Comparison of ENCODE assay signal across 18 cellular contexts in genomic region chr11:73345481-73346147, GRCh38. TPM values are rescaled to one million over a fixed set of nuclear protein-coding genes. Genes with fewer than 3 reads are reported as not detected.
DNase-seq lines count a peak whose midpoint lies in the region; ATAC-seq, FAIRE-seq and TF ChIP-seq lines count a peak whose summit lies in the region.
"Had no signal": no experiment of that assay in that cellular context is flagged by ENCODE, and none has a peak within 500 bp of the region (broad histone marks: within the 10 kb centered on the region; RNA-seq: fewer than 3 reads in every experiment).

No MANE protein-coding gene starts in this region.

- peak overlapping the region in 1 of 2 experiments; percentile 27 for H3K14ac ChIP-seq in mesenchymal stem cell (ENCODE audit: low read length in 2 of 2)

- POLR2A ChIA-PET in MCF 10A (lab: Yijun Ruan, JAX) = interaction anchor here (0.6 kb wide), 1 partner anchor 18 kb away, joined by 3 read pairs; no protein-coding TSS in a partner anchor
- POLR2A ChIA-PET in K562 (lab: Yijun Ruan, JAX) = no interaction called here

- no peak overlapping the region for H3K4ac ChIP-seq in mesenchymal stem cell (ENCODE audit: low read depth in 1 of 2, low read length in 2 of 2)

- no peak for TF ChIP-seq EP300 in K562 (IDR thresholded peaks at IDR 0.05; ENCODE audit: low read length)

- H3K36me3 ChIP-seq in mammary epithelial cell (ENCODE audit: insufficient read depth, low read length) (peaks cover 2% of the 10 kb centered on the region), K562 (ENCODE audit: control insufficient read depth, insufficient read depth, low read length) (no peaks in the 10 kb centered on the region), mesenchymal stem cell (ENCODE audit: control insufficient read depth in 1 of 2, insufficient read depth in 2 of 2, low read depth in 1 of 2, low read length in 2 of 2) (peaks cover 32 to 68% of the 10 kb centered on the region in 2 experiments), MM.1S (replicated peaks; ENCODE audit: insufficient read depth, low read length) (no peaks in the 10 kb centered on the region)
- H3K36me3 ChIP-seq: BLaER1 treated with 17β-estradiol and CSF1 and Interleukin-3, amounts not matched to agents 10 nM and 100 nM had no signal

- no peaks in the 10 kb centered on the region for H3K9me3 Mint-ChIP-seq in MCF 10A (ENCODE audit: unreplicated experiment)
- no peaks in the 10 kb centered on the region for H3K9me3 Mint-ChIP-seq in stimulated activated effector memory CD8-positive, alpha-beta T cell treated with anti-CD3 and anti-CD28 coated beads, Interleukin-12 subunit alpha, Interleukin-12 subunit beta, amount 100 ng/mL, for 72 hours

- TF ChIP-seq RAD21 in K562 (CRISPR knock-in tag; conservative IDR thresholded peaks at IDR 0.05 in 1 of 2, IDR thresholded peaks at IDR 0.05 in 1 of 2) = no peak

- H3K4me1 ChIP-seq in mammary epithelial cell (ENCODE audit: insufficient read depth, low read length) (peaks cover 12% of the 10 kb centered on the region), K562 (replicated peaks in 1 of 2; ENCODE audit: control insufficient read depth in 2 of 2, insufficient read depth in 2 of 2, low read length in 2 of 2) (peaks cover 3 to 23% of the 10 kb centered on the region in 2 experiments; a peak in 3 of 5 replicates), mesenchymal stem cell (ENCODE audit: control insufficient read depth, insufficient read depth, low read depth, low read length) (peaks cover 37% of the 10 kb centered on the region), MM.1S (ENCODE audit: low read length) (peaks cover under 1% of the 10 kb centered on the region; the same call in 1 of the 2 replicates)
- H3K4me1 ChIP-seq: SJSA1 had no signal

- H3K9me2 ChIP-seq in MM.1S (replicated peaks; ENCODE audit: insufficient read depth, low read length) = no peaks in the 10 kb centered on the region

- TF ChIP-seq POLR2A in K562 (conservative IDR thresholded peaks at IDR 0.05) = no peak

- dilution Hi-C loops in mammary epithelial cell (cut with HindIII; ENCODE audit: low sequenced_read_pairs) = no loop called here

- H3F3A ChIP-seq in MM.1S (ENCODE audit: insufficient read depth, low read length) = no peaks in the 10 kb centered on the region

- ATAC-seq in K562 (no peak), GM18873 (IDR thresholded peaks at IDR 0.05; ENCODE audit: low FRiP score, unreplicated experiment) (no peak), HG02981 (IDR thresholded peaks at IDR 0.05; ENCODE audit: unreplicated experiment) (no peak)
- ATAC-seq in stimulated activated effector memory CD8-positive, alpha-beta T cell treated with anti-CD3 and anti-CD28 coated beads, Interleukin-12 subunit alpha, Interleukin-12 subunit beta, amount 100 ng/mL, for 72 hours = no peak

- CTCF ChIA-PET in MCF 10A (lab: Yijun Ruan, JAX) (interaction anchor here (1.5 kb wide), 1 partner anchor 10 kb away, joined by 11 read pairs; no protein-coding TSS in a partner anchor), mammary epithelial cell (lab: Charles Lee; ENCODE audit: low non-redundant PET) (no interaction called here), K562 (lab: Yijun Ruan, JAX; ENCODE audit: low intra/inter-chr PET ratio) (no interaction called here)

- H3K4me2 ChIP-seq in mammary epithelial cell (ENCODE audit: insufficient read depth, low read depth, low read length) = no peak overlapping the region
- H3K4me2 ChIP-seq in K562 (ENCODE audit: insufficient read depth, low read length) = no peak overlapping the region
- no peak overlapping the region for H3K4me2 ChIP-seq in mesenchymal stem cell (ENCODE audit: low read length, poor library complexity, severe bottlenecking)
- no peak overlapping the region for H3K4me2 ChIP-seq in MM.1S (ENCODE audit: low read depth, low read length)
- H3K4me2 ChIP-seq: BLaER1 treated with 17β-estradiol and CSF1 and Interleukin-3, amounts not matched to agents 10 nM and 100 nM; PC-9 had no signal

- WGBS in mammary epithelial cell (ENCODE audit: low coverage, missing lambda C conversion rate) = 92% methylated on average over 5 of the region's 5 CpGs
- 6% methylated on average over 4 of the region's 5 CpGs for WGBS in K562 (ENCODE audit: insufficient coverage, low coverage, missing lambda C conversion rate)
- 94% methylated on average over 4 of the region's 5 CpGs for WGBS in mesenchymal stem cell

- peaks cover 28% of the 10 kb centered on the region for H3K79me2 ChIP-seq in mammary epithelial cell (ENCODE audit: insufficient read depth, low read length)
- no peaks in the 10 kb centered on the region for H3K79me2 ChIP-seq in K562 (ENCODE audit: control insufficient read depth, insufficient read depth, low read length)
- H3K79me2 ChIP-seq in MM.1S (ENCODE audit: low read length) = no peaks in the 10 kb centered on the region

- no peak overlapping the region for H2BK15ac ChIP-seq in mesenchymal stem cell (ENCODE audit: low read depth, poor library complexity, severe bottlenecking)

- DNase-seq in MCF 10A (ENCODE audit: unreplicated experiment) (no peak), mammary epithelial cell (no peak), K562 (ENCODE audit: extremely low read depth in 1 of 4, low spot score in 3 of 4) (no peak), mesenchymal stem cell (no peak), MM.1S (no peak)
- no peak for DNase-seq in stimulated activated effector memory CD8-positive, alpha-beta T cell treated with anti-CD3 and anti-CD28 coated beads, Interleukin-12 subunit alpha, Interleukin-12 subunit beta, amount 100 ng/mL, for 72 hours (ENCODE audit: low spot score in 2 of 2)
- DNase-seq: GF-D8, GOT3, Kasumi-1, NCI-H1417 treated with DMSO at 0.1 percent for 48 hours, NCI-H2029, NCI-H774, PC-9 had no signal

- H4K20me1 ChIP-seq in mammary epithelial cell (ENCODE audit: insufficient read depth, low read length) (no peaks in the 10 kb centered on the region), K562 (replicated peaks; ENCODE audit: control insufficient read depth, insufficient read depth, low read length) (no peaks in the 10 kb centered on the region), MM.1S (ENCODE audit: insufficient read depth, low read length) (no peaks in the 10 kb centered on the region)
- H4K20me1 ChIP-seq: BLaER1 treated with 17β-estradiol and CSF1 and Interleukin-3, amounts not matched to agents 10 nM and 100 nM had no signal

- no peak overlapping the region for H2BK12ac ChIP-seq in mesenchymal stem cell (ENCODE audit: low read length in 2 of 2)

- H3K9me1 ChIP-seq in K562 (ENCODE audit: control insufficient read depth, insufficient read depth, low read length) = no peaks in the 10 kb centered on the region

- H3K27me3 Mint-ChIP-seq in MCF 10A (ENCODE audit: insufficient read depth, unreplicated experiment) = no peaks in the 10 kb centered on the region

- H3K27me3 ChIP-seq in mammary epithelial cell (ENCODE audit: insufficient read depth, low read length) (no peaks in the 10 kb centered on the region), K562 (ENCODE audit: control insufficient read depth in 2 of 2, insufficient read depth in 2 of 2, low read length in 2 of 2) (peaks cover 0 to 30% of the 10 kb centered on the region in 2 experiments; a peak in 3 of 5 replicates), mesenchymal stem cell (ENCODE audit: control insufficient read depth in 1 of 2, insufficient read depth in 1 of 2, low read length in 2 of 2) (no peaks in the 10 kb centered on the region), MM.1S (replicated peaks; ENCODE audit: insufficient read depth, low read length) (no peaks in the 10 kb centered on the region)
- H3K27me3 ChIP-seq: BLaER1 treated with 17β-estradiol and CSF1 and Interleukin-3, amounts not matched to agents 10 nM and 100 nM; SJSA1 had no signal

- H3K36me3 Mint-ChIP-seq in MCF 10A (ENCODE audit: insufficient read depth, unreplicated experiment) = peaks cover 18% of the 10 kb centered on the region
- peaks cover 6% of the 10 kb centered on the region for H3K36me3 Mint-ChIP-seq in stimulated activated effector memory CD8-positive, alpha-beta T cell treated with anti-CD3 and anti-CD28 coated beads, Interleukin-12 subunit alpha, Interleukin-12 subunit beta, amount 100 ng/mL, for 72 hours

- peaks cover 62% of the 10 kb centered on the region for H3K79me1 ChIP-seq in mesenchymal stem cell (replicated peaks; ENCODE audit: low read length, poor library complexity, severe bottlenecking)

- H4K91ac ChIP-seq in mesenchymal stem cell (ENCODE audit: low read length) = no peak overlapping the region

- H4K8ac ChIP-seq in mesenchymal stem cell (ENCODE audit: low read length) = no peak overlapping the region

- H2AFZ ChIP-seq in mammary epithelial cell (ENCODE audit: low read depth, low read length) (no peak overlapping the region), K562 (ENCODE audit: low read depth, low read length) (no peak overlapping the region), mesenchymal stem cell (ENCODE audit: low read depth, low read length) (no peak overlapping the region), MM.1S (ENCODE audit: low read length) (no peak overlapping the region)
- H2AFZ ChIP-seq: PC-9 had no signal

- H2BK5ac ChIP-seq in mesenchymal stem cell (ENCODE audit: low read depth, low read length, poor library complexity, severe bottlenecking) = no peak overlapping the region

- no peaks in the 10 kb centered on the region for H3K4me1 Mint-ChIP-seq in MCF 10A (ENCODE audit: insufficient read depth, unreplicated experiment)
- H3K4me1 Mint-ChIP-seq in stimulated activated effector memory CD8-positive, alpha-beta T cell treated with anti-CD3 and anti-CD28 coated beads, Interleukin-12 subunit alpha, Interleukin-12 subunit beta, amount 100 ng/mL, for 72 hours = no peaks in the 10 kb centered on the region

- intact Hi-C loops in MCF 10A (cut with micrococcal nuclease) = no loop called here
- intact Hi-C loops in mammary epithelial cell (cut with micrococcal nuclease) = no loop called here
- intact Hi-C loops in K562 (cut with micrococcal nuclease) = no loop called here

- no peak overlapping the region for H3K23ac ChIP-seq in mesenchymal stem cell (ENCODE audit: low read length in 2 of 2)

- H3K4me3 Mint-ChIP-seq in MCF 10A (ENCODE audit: unreplicated experiment) = no peak overlapping the region
- H3K4me3 Mint-ChIP-seq in stimulated activated effector memory CD8-positive, alpha-beta T cell treated with anti-CD3 and anti-CD28 coated beads, Interleukin-12 subunit alpha, Interleukin-12 subunit beta, amount 100 ng/mL, for 72 hours = no peak overlapping the region

- in situ Hi-C loops in mammary epithelial cell (cut with MboI; ENCODE audit: low sequenced_read_pairs in 2 of 2) = no loop called here
- in situ Hi-C loops in K562 (cut with MboI) = no loop called here

- BruUV-seq in MCF 10A (replicated peaks; lab: Mats Ljungman, UMichigan) (no TSS peak), mammary epithelial cell (replicated peaks; lab: Mats Ljungman, UMichigan) (no TSS peak), K562 (replicated peaks; lab: Mats Ljungman, UMichigan) (no TSS peak)

- H3K18ac ChIP-seq in mesenchymal stem cell (ENCODE audit: low read depth in 1 of 2, low read length in 2 of 2) = peak overlapping the region in 1 of 2 experiments; percentile 37

- H3K9ac ChIP-seq in mammary epithelial cell (ENCODE audit: insufficient read depth, low read length) (no peak overlapping the region), K562 (ENCODE audit: insufficient read depth in 1 of 2, low read depth in 2 of 2, low read length in 2 of 2) (no peak overlapping the region), mesenchymal stem cell (ENCODE audit: low read length) (peak overlapping the region; percentile 5), MM.1S (ENCODE audit: low read length) (no peak overlapping the region)

- no peak for FAIRE-seq in K562 (lab: Jason Lieb, UNC)
- FAIRE-seq: GM12892 had no signal

- no peak for TF ChIP-seq CTCF in MCF 10A (IDR thresholded peaks at IDR 0.05; ENCODE audit: unreplicated experiment)
- no peak for TF ChIP-seq CTCF in mammary epithelial cell (conservative IDR thresholded peaks at IDR 0.05 in 1 of 2, IDR thresholded peaks at IDR 0.05 in 1 of 2; ENCODE audit: extremely low read depth in 1 of 2, insufficient read depth in 1 of 2, low read depth in 1 of 2, low read length in 2 of 2)
- TF ChIP-seq CTCF in K562 (IDR thresholded peaks at IDR 0.05 in 2 of 3, conservative IDR thresholded peaks at IDR 0.05 in 1 of 3; ENCODE audit: insufficient read depth in 2 of 3, low read depth in 1 of 3, low read length in 3 of 3) = no peak
- TF ChIP-seq CTCF in MM.1S (IDR thresholded peaks at IDR 0.05; ENCODE audit: low read length) = no peak

- no peak overlapping the region for H2AK5ac ChIP-seq in mesenchymal stem cell (ENCODE audit: low read length, severe bottlenecking)

- H3K27ac ChIP-seq in mammary epithelial cell (ENCODE audit: insufficient read depth, low read depth, low read length) (no peak overlapping the region), K562 (ENCODE audit: extremely low read depth, low read depth, low read length) (no peak overlapping the region), mesenchymal stem cell (ENCODE audit: low read length, poor library complexity, severe bottlenecking) (no peak overlapping the region), MM.1S (ENCODE audit: low read length) (no peak overlapping the region)
- H3K27ac ChIP-seq: PC-9, SJSA1 had no signal

- H3K9me3 ChIP-seq in mammary epithelial cell (replicated peaks; ENCODE audit: insufficient read depth, low read length) (no peaks in the 10 kb centered on the region), K562 (replicated peaks; ENCODE audit: control insufficient read depth, insufficient read depth, low read depth, low read length) (no peaks in the 10 kb centered on the region), mesenchymal stem cell (ENCODE audit: control insufficient read depth, low read length) (no peaks in the 10 kb centered on the region), MM.1S (replicated peaks; ENCODE audit: insufficient read depth, low read length) (no peaks in the 10 kb centered on the region)
- H3K9me3 ChIP-seq: BLaER1 treated with 17β-estradiol and CSF1 and Interleukin-3, amounts not matched to agents 10 nM and 100 nM; SJSA1 had no signal

- no peak overlapping the region for H3K4me3 ChIP-seq in mammary epithelial cell (replicated peaks in 1 of 3; ENCODE audit: insufficient read depth in 1 of 3, low read depth in 2 of 3, low read length in 3 of 3)
- H3K4me3 ChIP-seq in K562 = no peak overlapping the region
- no peak overlapping the region for H3K4me3 ChIP-seq in mesenchymal stem cell (ENCODE audit: insufficient read depth in 1 of 2, low read depth in 1 of 2, low read length in 2 of 2)
- no peak overlapping the region for H3K4me3 ChIP-seq in MM.1S (ENCODE audit: low read length)
- H3K4me3 ChIP-seq: BLaER1 treated with 17β-estradiol and CSF1 and Interleukin-3, amounts not matched to agents 10 nM and 100 nM; PC-9; SJSA1 had no signal

- peak overlapping the region; percentile 37 for H3K27ac Mint-ChIP-seq in MCF 10A (ENCODE audit: low read depth, unreplicated experiment)
- peak overlapping the region; percentile 13 for H3K27ac Mint-ChIP-seq in stimulated activated effector memory CD8-positive, alpha-beta T cell treated with anti-CD3 and anti-CD28 coated beads, Interleukin-12 subunit alpha, Interleukin-12 subunit beta, amount 100 ng/mL, for 72 hours

- H2BK120ac ChIP-seq in mesenchymal stem cell (ENCODE audit: low read depth, low read length) = no peak overlapping the region

RNA-seq across cellular contexts. Expression of gene RELT, which starts 30.6 kb away (rescaled TPM):
- total RNA-seq in MCF 10A (2022) (5.8 and 8.4 TPM in 2 replicates), mammary epithelial cell (10 to 100 TPM in 1 of 2 donors, 1 to 10 TPM in 1; 4.5 to 10.2 TPM), K562 (2014; rRNA removed) (11.2 and 13.3 TPM in 2 replicates), K562 (2014; rRNA removed; fragmentation: Illumina TruSeq; extraction: Trizol) (3.1 and 3.8 TPM in 2 replicates), K562 (2015; rRNA removed; fragmentation: Illumina TruSeq; extraction: Trizol) (9.6 and 9.8 TPM in 2 replicates), K562 (2021) (18.4 and 20.2 TPM in 2 replicates)
- polyA plus RNA-seq in mammary epithelial cell (5.1 TPM), K562 (2011; rRNA removed) (7.4 and 11.8 TPM in 2 replicates), K562 (2014; fragmentation: Illumina TruSeq; extraction: Trizol) (6.0 and 8.6 TPM in 2 replicates), K562 (2014; fragmentation: Nextera tagmentation; extraction: Ambion mirVana) (1 to 10 TPM; 1.1 to 1.2 TPM), K562 (2014; rRNA removed) (14.4 and 14.9 TPM in 2 replicates)
- 8.6 TPM for polyA minus RNA-seq in mammary epithelial cell
- 24.0 and 79.7 TPM in 2 replicates for total RNA-seq in K562 (2011; cell fraction: chromatin; rRNA removed; ENCODE audit: low replicate concordance)
- total RNA-seq in K562 (2011; cell fraction: nucleolus; rRNA removed) = 52.2 and 56.9 TPM in 2 replicates
- 38.4 and 46.9 TPM in 2 replicates for total RNA-seq in K562 (2011; cell fraction: nucleoplasm; rRNA removed)
- 11.0 and 16.5 TPM in 2 replicates for polyA plus RNA-seq in K562 (2011; cell fraction: cytosol; rRNA removed)
- polyA plus RNA-seq in K562 (2011; cell fraction: nucleus; rRNA removed) = 55.1 and 73.5 TPM in 2 replicates
- polyA plus RNA-seq in K562 (2012) = 8.7 and 14.0 TPM in 2 replicates
- polyA minus RNA-seq in K562 (2011; rRNA and poly(A)+ RNA removed) = 4.7 and 6.0 TPM in 2 replicates
- 7.3 and 8.5 TPM in 2 replicates for polyA minus RNA-seq in K562 (2011; cell fraction: cytosol; rRNA and poly(A)+ RNA removed)
- 18.2 and 20.5 TPM in 2 replicates for polyA minus RNA-seq in K562 (2011; cell fraction: nucleus; rRNA and poly(A)+ RNA removed)
- polyA plus RNA-seq in mesenchymal stem cell (2013, experiment 1 of 2) = 2.6 TPM
- polyA plus RNA-seq in mesenchymal stem cell (2013, experiment 2 of 2) = 3.0 TPM

RNA-seq across cellular contexts. Expression of gene ARHGEF17, which starts 37.5 kb away (rescaled TPM):
- total RNA-seq in MCF 10A (2022) (27.6 and 29.3 TPM in 2 replicates), mammary epithelial cell (10 to 100 TPM; 19.5 to 25.4 TPM), K562 (2014; rRNA removed) (0.09 and 0.20 TPM in 2 replicates), K562 (2014; rRNA removed; fragmentation: Illumina TruSeq; extraction: Trizol) (0.03 and 0.07 TPM in 2 replicates), K562 (2015; rRNA removed; fragmentation: Illumina TruSeq; extraction: Trizol) (0.04 and 0.23 TPM in 2 replicates), K562 (2021) (0.29 and 0.53 TPM in 2 replicates)
- polyA plus RNA-seq in mammary epithelial cell (12.1 TPM), K562 (2011; rRNA removed) (0.68 and 1.2 TPM in 2 replicates), K562 (2014; fragmentation: Illumina TruSeq; extraction: Trizol) (0.10 and 0.17 TPM in 2 replicates), K562 (2014; fragmentation: Nextera tagmentation; extraction: Ambion mirVana) (not detected), K562 (2014; rRNA removed) (0.09 and 0.17 TPM in 2 replicates)
- 17.2 TPM for polyA minus RNA-seq in mammary epithelial cell
- 0.55 and 6.0 TPM in 2 replicates for total RNA-seq in K562 (2011; cell fraction: chromatin; rRNA removed; ENCODE audit: low replicate concordance)
- total RNA-seq in K562 (2011; cell fraction: nucleolus; rRNA removed) = 2.4 and 4.8 TPM in 2 replicates
- total RNA-seq in K562 (2011; cell fraction: nucleoplasm; rRNA removed) = 1.3 and 1.6 TPM in 2 replicates
- 0.96 and 2.9 TPM in 2 replicates for polyA plus RNA-seq in K562 (2011; cell fraction: cytosol; rRNA removed)
- polyA plus RNA-seq in K562 (2011; cell fraction: nucleus; rRNA removed) = 5.2 and 8.3 TPM in 2 replicates
- polyA plus RNA-seq in K562 (2012) = 0.25 and 0.31 TPM in 2 replicates
- 1.3 and 1.4 TPM in 2 replicates for polyA minus RNA-seq in K562 (2011; rRNA and poly(A)+ RNA removed)
- polyA minus RNA-seq in K562 (2011; cell fraction: cytosol; rRNA and poly(A)+ RNA removed) = 0.57 and 1.4 TPM in 2 replicates
- 3.7 and 4.0 TPM in 2 replicates for polyA minus RNA-seq in K562 (2011; cell fraction: nucleus; rRNA and poly(A)+ RNA removed)
- polyA plus RNA-seq in mesenchymal stem cell (2013, experiment 1 of 2) = 69.6 TPM
- polyA plus RNA-seq in mesenchymal stem cell (2013, experiment 2 of 2) = 65.7 TPM
